In genomic region chr5:65017636-65018035, GRCh38 we compare ENCODE assay signal across 21 cellular contexts.
DNase-seq lines count a peak whose midpoint lies in the region; ATAC-seq and TF ChIP-seq lines count a peak whose summit lies in the region.
"Had no signal": no experiment of that assay in that cellular context is flagged by ENCODE, and none has a peak within 500 bp of the region (broad histone marks: within the 10 kb centered on the region; RNA-seq: fewer than 3 reads in every experiment).

No MANE protein-coding gene starts in this region.

- ATAC-seq in Right ventricle myocardium inferior (no peak), HG03025 (IDR thresholded peaks at IDR 0.05; ENCODE audit: low FRiP score, unreplicated experiment) (no peak)
- ATAC-seq: K562, PC-3 had no signal

- CTCF ChIA-PET in MCF 10A (lab: Yijun Ruan, JAX): no interaction called here

- peaks cover 52% of the 10 kb centered on the region for H3K4me1 ChIP-seq in cardiac muscle cell (ENCODE audit: low read depth)
- H3K4me1 ChIP-seq in neutrophil (ENCODE audit: control insufficient read depth in 1 of 2, insufficient read depth in 1 of 2, low read depth in 1 of 2, low read length in 1 of 2): peaks cover 12 to 24% of the 10 kb centered on the region in 2 experiments
- H3K4me1 ChIP-seq: SJCRH30 had no signal

- H3K9me3 Mint-ChIP-seq in glutamatergic neuron (ENCODE audit: unreplicated experiment): no peaks in the 10 kb centered on the region
- no peaks in the 10 kb centered on the region for H3K9me3 Mint-ChIP-seq in MCF 10A (ENCODE audit: unreplicated experiment)
- H3K9me3 Mint-ChIP-seq: CD4-positive, alpha-beta memory T cell; H9 had no signal

- H3K9me3 ChIP-seq in cardiac muscle cell (ENCODE audit: low read depth) (no peaks in the 10 kb centered on the region), neutrophil (no peaks in the 10 kb centered on the region)
- H3K9me3 ChIP-seq: SJCRH30 had no signal

- H3K4me3 Mint-ChIP-seq in glutamatergic neuron (ENCODE audit: unreplicated experiment): no peak overlapping the region
- H3K4me3 Mint-ChIP-seq in MCF 10A (ENCODE audit: unreplicated experiment): no peak overlapping the region
- H3K4me3 Mint-ChIP-seq: CD4-positive, alpha-beta memory T cell; H9 had no signal

- in situ Hi-C loops in astrocyte of the spinal cord (cut with HindIII; ENCODE audit: low sequenced_read_pairs): no loop called here

- H3K4me3 ChIP-seq in cardiac muscle cell: no peak overlapping the region
- H3K4me3 ChIP-seq in astrocyte of the spinal cord (ENCODE audit: low read depth, low read length): no peak overlapping the region
- H3K4me3 ChIP-seq in neutrophil (ENCODE audit: low read depth in 1 of 2, low read length in 1 of 2): no peak overlapping the region
- H3K4me3 ChIP-seq: K562, SJCRH30 had no signal

- no TSS peak for BruUV-seq in MCF 10A (replicated peaks; lab: Mats Ljungman, UMichigan)

- H3K27ac ChIP-seq in cardiac muscle cell (peak overlapping the region; percentile 11), neutrophil (peak overlapping the region; percentile 56)
- H3K27ac ChIP-seq: RWPE1, SJCRH30 had no signal

- H3K36me3 ChIP-seq in cardiac muscle cell (no peaks in the 10 kb centered on the region), neutrophil (no peaks in the 10 kb centered on the region)

- intact Hi-C loops in Right ventricle myocardium inferior (cut with DNase I): no loop called here
- intact Hi-C loops in MCF 10A (cut with micrococcal nuclease): no loop called here

- H3K36me3 Mint-ChIP-seq in glutamatergic neuron (ENCODE audit: unreplicated experiment) (no peaks in the 10 kb centered on the region), MCF 10A (ENCODE audit: insufficient read depth, unreplicated experiment) (no peaks in the 10 kb centered on the region)

- DNase-seq in cardiac muscle cell (ENCODE audit: low read depth in 1 of 2, low spot score in 1 of 2) (peak; percentile 17 to 34), Right ventricle myocardium inferior (ENCODE audit: missing footprints) (no peak), astrocyte of the spinal cord (ENCODE audit: low read depth, low spot score) (peak; percentile 81), glutamatergic neuron (no peak), MCF 10A (ENCODE audit: unreplicated experiment) (no peak), NCI-H128 (lab: John Stamatoyannopoulos, UW; ENCODE audit: unreplicated experiment) (no peak)
- DNase-seq: 8988T; CD4-positive, alpha-beta memory T cell; DMS79; GF-D8; H9; MV-4-11; NCI-H1436 treated with DMSO at 0.1 percent for 48 hours; NCI-H2029 treated with DMSO at 0.1 percent for 48 hours; NCI-H774; PC-3; SJCRH30 had no signal

- no peaks in the 10 kb centered on the region for H3K27me3 Mint-ChIP-seq in glutamatergic neuron (ENCODE audit: unreplicated experiment)
- H3K27me3 Mint-ChIP-seq in MCF 10A (ENCODE audit: insufficient read depth, unreplicated experiment): no peaks in the 10 kb centered on the region
- H3K27me3 Mint-ChIP-seq: CD4-positive, alpha-beta memory T cell had no signal

- POLR2A ChIA-PET in MCF 10A (lab: Yijun Ruan, JAX): no interaction called here

- H3K27ac Mint-ChIP-seq in glutamatergic neuron (ENCODE audit: unreplicated experiment): no peak overlapping the region
- H3K27ac Mint-ChIP-seq in MCF 10A (ENCODE audit: low read depth, unreplicated experiment): no peak overlapping the region
- H3K27ac Mint-ChIP-seq: H9 had no signal

- H3K4me1 Mint-ChIP-seq in glutamatergic neuron (ENCODE audit: low read depth, unreplicated experiment): peaks cover 3% of the 10 kb centered on the region
- H3K4me1 Mint-ChIP-seq in MCF 10A (ENCODE audit: insufficient read depth, unreplicated experiment): no peaks in the 10 kb centered on the region
- H3K4me1 Mint-ChIP-seq: H9 had no signal

- TF ChIP-seq CTCF in cardiac muscle cell (IDR thresholded peaks at IDR 0.05; ENCODE audit: low read depth, low read length) (no peak), astrocyte of the spinal cord (IDR thresholded peaks at IDR 0.05; ENCODE audit: low read depth, low read length) (no peak), neutrophil (IDR thresholded peaks at IDR 0.05) (no peak), glutamatergic neuron (IDR thresholded peaks at IDR 0.05; ENCODE audit: partially characterized antibody, unreplicated experiment) (no peak), MCF 10A (IDR thresholded peaks at IDR 0.05; ENCODE audit: unreplicated experiment) (no peak)

- H3K27me3 ChIP-seq in cardiac muscle cell: no peaks in the 10 kb centered on the region
- no peaks in the 10 kb centered on the region for H3K27me3 ChIP-seq in neutrophil
- H3K27me3 ChIP-seq: SJCRH30 had no signal

Comparison
In these comparisons a context has a peak if more than half of its experiments do, and no peak if none do; other contexts are left out.
1. DNase-seq: peak in cardiac muscle cell (2 of 2) and astrocyte of the spinal cord (single experiment); none in Right ventricle myocardium inferior (single experiment), glutamatergic neuron (single experiment), MCF 10A (single experiment) and NCI-H128 (single experiment).